In the genomic region with DNA sequence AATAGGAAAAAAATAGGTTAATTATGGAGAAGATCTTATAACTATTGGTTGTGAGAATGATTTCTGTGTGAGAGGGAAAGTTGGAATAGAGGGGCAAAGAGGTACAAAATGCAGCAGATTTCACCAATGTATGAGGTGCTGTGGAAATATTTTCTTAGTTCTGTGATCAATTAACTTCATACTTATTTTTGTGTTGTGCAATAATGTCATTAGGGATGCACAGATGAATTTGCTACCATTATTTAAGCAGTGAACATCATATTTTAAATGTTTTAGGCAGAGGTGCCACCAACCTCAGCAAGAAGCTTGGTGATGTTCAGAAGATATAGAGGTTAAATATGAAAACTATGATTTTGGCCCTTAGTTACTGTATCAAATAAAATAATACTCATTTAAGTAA, we compare ENCODE assay signal across 16 cellular contexts. TPM values are rescaled to one million over a fixed set of nuclear protein-coding genes. Genes with fewer than 3 reads are reported as not detected.
A peak's percentile ranks its signal among the peaks of the same experiment; 100 is the strongest.
DNase-seq lines count a peak whose midpoint lies in the region; ATAC-seq, FAIRE-seq and TF ChIP-seq lines count a peak whose summit lies in the region.
"Had no signal": no experiment of that assay in that cellular context is flagged by ENCODE, and none has a peak within 500 bp of the region (broad histone marks: within the 10 kb centered on the region; RNA-seq: fewer than 3 reads in every experiment).

No MANE protein-coding gene starts in this region.

- H3K9me2 ChIP-seq in SU-DHL-6 (replicated peaks; ENCODE audit: insufficient read depth, low read length): no peaks in the 10 kb centered on the region

- H3K36me3 Mint-ChIP-seq in activated naive CD4-positive, alpha-beta T cell treated with anti-CD3 and anti-CD28 coated beads, Interleukin-2, amount 50 U/mL, for 24 hours: peaks cover 7% of the 10 kb centered on the region
- H3K36me3 Mint-ChIP-seq in chondrocyte (ENCODE audit: low read depth) (no peaks in the 10 kb centered on the region), Calu3 (ENCODE audit: insufficient read depth, unreplicated experiment) (no peaks in the 10 kb centered on the region)
- H3K36me3 Mint-ChIP-seq in stimulated activated memory B cell treated with anti-CD40 and anti-IgM and Interleukin-4, amounts not matched to agents 10 μg/mL and 1 μg/mL and 100 μg/mL, for 72 hours: peaks cover 20% of the 10 kb centered on the region

- FAIRE-seq in HTR-8/SVneo (lab: Jason Lieb, UNC): no peak

- TF ChIP-seq CTCF in SU-DHL-6 (IDR thresholded peaks at IDR 0.05; ENCODE audit: insufficient read depth, low read length, poor library complexity, severe bottlenecking): no peak
- no peak for TF ChIP-seq CTCF in chondrocyte (IDR thresholded peaks at IDR 0.05)
- no peak for TF ChIP-seq CTCF in Calu3 (IDR thresholded peaks at IDR 0.05; ENCODE audit: unreplicated experiment)

- H3K9ac ChIP-seq in SU-DHL-6 (ENCODE audit: low read length): 0 out of 2 replicates have a peak overlapping the region, but pooled peaks have one; percentile 5

- peak overlapping the region; percentile 2 for H3K4me3 ChIP-seq in SU-DHL-6 (ENCODE audit: insufficient read depth, low read length, poor library complexity, severe bottlenecking)

- BruUV-seq in Calu3 (replicated peaks; lab: Mats Ljungman, UMichigan): no TSS peak

- no peaks in the 10 kb centered on the region for H3K9me3 Mint-ChIP-seq in activated naive CD4-positive, alpha-beta T cell treated with anti-CD3 and anti-CD28 coated beads, Interleukin-2, amount 50 U/mL, for 24 hours
- H3K9me3 Mint-ChIP-seq in chondrocyte (ENCODE audit: low read depth): no peaks in the 10 kb centered on the region
- H3K9me3 Mint-ChIP-seq in stimulated activated memory B cell treated with anti-CD40 and anti-IgM and Interleukin-4, amounts not matched to agents 10 μg/mL and 1 μg/mL and 100 μg/mL, for 72 hours: no peaks in the 10 kb centered on the region
- no peaks in the 10 kb centered on the region for H3K9me3 Mint-ChIP-seq in Calu3 (ENCODE audit: low read depth, unreplicated experiment)

- 0 out of 2 replicates have a peak, but pooled peaks cover 6% of the 10 kb centered on the region for H3K36me3 ChIP-seq in SU-DHL-6 (ENCODE audit: low read length)

- no peak for ATAC-seq in stimulated activated memory B cell treated with anti-CD40 and anti-IgM and Interleukin-4, amounts not matched to agents 10 μg/mL and 1 μg/mL and 100 μg/mL, for 72 hours

- H3K27ac Mint-ChIP-seq in activated naive CD4-positive, alpha-beta T cell treated with anti-CD3 and anti-CD28 coated beads, Interleukin-2, amount 50 U/mL, for 24 hours: peak overlapping the region; percentile 84
- H3K27ac Mint-ChIP-seq in chondrocyte (ENCODE audit: unreplicated experiment) (peak overlapping the region; percentile 10), Calu3 (ENCODE audit: unreplicated experiment) (no peak overlapping the region)
- peak overlapping the region; percentile 72 for H3K27ac Mint-ChIP-seq in stimulated activated memory B cell treated with anti-CD40 and anti-IgM and Interleukin-4, amounts not matched to agents 10 μg/mL and 1 μg/mL and 100 μg/mL, for 72 hours

- no peaks in the 10 kb centered on the region for H3K27me3 Mint-ChIP-seq in activated naive CD4-positive, alpha-beta T cell treated with anti-CD3 and anti-CD28 coated beads, Interleukin-2, amount 50 U/mL, for 24 hours
- no peaks in the 10 kb centered on the region for H3K27me3 Mint-ChIP-seq in chondrocyte (ENCODE audit: low read depth)
- no peaks in the 10 kb centered on the region for H3K27me3 Mint-ChIP-seq in stimulated activated memory B cell treated with anti-CD40 and anti-IgM and Interleukin-4, amounts not matched to agents 10 μg/mL and 1 μg/mL and 100 μg/mL, for 72 hours
- H3K27me3 Mint-ChIP-seq in Calu3 (ENCODE audit: unreplicated experiment): no peaks in the 10 kb centered on the region

- H3K27ac ChIP-seq in SU-DHL-6 (ENCODE audit: low read depth, low read length): peak overlapping the region; percentile 36; the same call in 1 of the 2 replicates

- H2AFZ ChIP-seq in SU-DHL-6 (ENCODE audit: low read depth, low read length, severe bottlenecking): no peak overlapping the region

- H3K4me2 ChIP-seq in SU-DHL-6 (ENCODE audit: low read depth, low read length, poor library complexity, severe bottlenecking): peak overlapping the region; percentile 57

- CTCF ChIA-PET in Calu3 (lab: Charles Lee): interaction anchor here (1.3 kb wide), 1 partner anchor 38 kb away, joined by 5 read pairs; no protein-coding TSS in a partner anchor

- DNase-seq in activated naive CD4-positive, alpha-beta T cell treated with Interleukin-2 at 50 U/mL for 16 hours: no peak
- no peak for DNase-seq in chondrocyte (ENCODE audit: low spot score)
- no peak for DNase-seq in SK-N-DZ (ENCODE audit: low spot score)
- no peak for DNase-seq in HTR-8/SVneo (ENCODE audit: insufficient read length, low spot score)
- no peak for DNase-seq in Calu3
- DNase-seq: activated CD4-positive, alpha-beta T cell treated with anti-CD3 and anti-CD28 coated beads, Interleukin-2, amount 50 U/mL, for 4 hours; islet precursor cell; NCI-H2029 treated with DMSO at 0.1 percent for 48 hours; NCI-H69; nucleus accumbens; RPMI8226; stimulated activated CD4-positive, alpha-beta T cell treated with anti-CD3 and anti-CD28 coated beads, Interleukin-4, amount 100 ng/mL, for 4 hours; T1000 had no signal

- intact Hi-C loops in Calu3 (cut with micrococcal nuclease; ENCODE audit: unreplicated experiment): no loop called here

- peaks cover 77% of the 10 kb centered on the region for H4K20me1 ChIP-seq in SU-DHL-6 (ENCODE audit: low read depth, low read length)

- peaks cover 40% of the 10 kb centered on the region for H3F3A ChIP-seq in SU-DHL-6 (ENCODE audit: insufficient read depth)

- peaks cover 97% of the 10 kb centered on the region for H3K79me2 ChIP-seq in SU-DHL-6 (ENCODE audit: insufficient read depth, low read length)

- H3K9me3 ChIP-seq in SU-DHL-6 (ENCODE audit: insufficient read depth, low read length): no peaks in the 10 kb centered on the region

- H3K27me3 ChIP-seq in SU-DHL-6 (ENCODE audit: low read length): no peaks in the 10 kb centered on the region

- H3K4me3 Mint-ChIP-seq in activated naive CD4-positive, alpha-beta T cell treated with anti-CD3 and anti-CD28 coated beads, Interleukin-2, amount 50 U/mL, for 24 hours: peak overlapping the region; percentile 62
- H3K4me3 Mint-ChIP-seq in chondrocyte (ENCODE audit: unreplicated experiment) (no peak overlapping the region), Calu3 (ENCODE audit: low read depth, unreplicated experiment) (no peak overlapping the region)
- H3K4me3 Mint-ChIP-seq in stimulated activated memory B cell treated with anti-CD40 and anti-IgM and Interleukin-4, amounts not matched to agents 10 μg/mL and 1 μg/mL and 100 μg/mL, for 72 hours: no peak overlapping the region

- peaks cover 82% of the 10 kb centered on the region for H3K4me1 Mint-ChIP-seq in activated naive CD4-positive, alpha-beta T cell treated with anti-CD3 and anti-CD28 coated beads, Interleukin-2, amount 50 U/mL, for 24 hours
- H3K4me1 Mint-ChIP-seq in chondrocyte (ENCODE audit: low read depth) (peaks cover 48% of the 10 kb centered on the region), Calu3 (ENCODE audit: low read depth, unreplicated experiment) (peaks cover 26% of the 10 kb centered on the region)
- peaks cover 66% of the 10 kb centered on the region for H3K4me1 Mint-ChIP-seq in stimulated activated memory B cell treated with anti-CD40 and anti-IgM and Interleukin-4, amounts not matched to agents 10 μg/mL and 1 μg/mL and 100 μg/mL, for 72 hours

RNA-seq across cellular contexts. Expression of a gene that starts 21.6 kb away (rescaled TPM):
- total RNA-seq in chondrocyte (164 to 177 TPM (median 166 TPM) in 3 replicates), Calu3 (2022) (164 and 183 TPM in 2 replicates)
- polyA plus RNA-seq in SK-N-DZ (2014; cell fraction: cytosol; rRNA removed): 11.7 and 12.0 TPM in 2 replicates
- polyA plus RNA-seq in SK-N-DZ (2014; cell fraction: nucleus; rRNA removed): 20.1 TPM in 2 replicates
